ENCODE assay signal across 10 cellular contexts in genomic region chr13:98483636-98484288, GRCh38.
DNase-seq lines count a peak whose midpoint lies in the region; ATAC-seq, FAIRE-seq and TF ChIP-seq lines count a peak whose summit lies in the region.
"Had no signal": no experiment of that assay in that cellular context is flagged by ENCODE, and none has a peak within 500 bp of the region (broad histone marks: within the 10 kb centered on the region; RNA-seq: fewer than 3 reads in every experiment).

No MANE protein-coding gene starts in this region.

- H3K36me3 ChIP-seq in GM12878 (ENCODE audit: control insufficient read depth in 2 of 2, insufficient read depth in 2 of 2, low read length in 1 of 2) (peaks cover 0 to 2% of the 10 kb centered on the region in 2 experiments; a peak in 2 of 4 replicates), suprapubic skin (peaks cover 8% of the 10 kb centered on the region)

- H3K27ac ChIP-seq in GM12878 (ENCODE audit: control insufficient read depth, insufficient read depth) (peak overlapping the region; percentile 79; the same call in 1 of the 2 replicates), suprapubic skin (peak overlapping the region; percentile 88)

- no peak for ATAC-seq in activated CD4-positive, alpha-beta T cell treated with anti-CD3 and anti-CD28 coated beads for 36 hours
- ATAC-seq in GM12878 (no peak), left lobe of liver (peak; percentile 48), GM18907 (IDR thresholded peaks at IDR 0.05; ENCODE audit: unreplicated experiment) (no peak), GM19452 (IDR thresholded peaks at IDR 0.05; ENCODE audit: unreplicated experiment) (no peak)

- peaks cover 69% of the 10 kb centered on the region for H3K79me2 ChIP-seq in GM12878 (ENCODE audit: control insufficient read depth, insufficient read depth, low read length)

- intact Hi-C loops in activated CD4-positive, alpha-beta T cell treated with anti-CD3 and anti-CD28 coated beads for 36 hours (cut with DNase I, micrococcal nuclease): no loop called here
- intact Hi-C loops in GM12878 (cut with micrococcal nuclease; ENCODE audit: unreplicated experiment): no loop called here

- FAIRE-seq in GM12878 (lab: Jason Lieb, UNC): no peak

- 90% methylated on average over 13 of the region's 13 CpGs for WGBS in GM12878 (ENCODE audit: insufficient coverage, insufficient replicate concordance, low lambda C conversion rate, missing lambda C conversion rate)
- WGBS in suprapubic skin: 62% methylated on average over 13 of the region's 13 CpGs

- H3K4me3 Mint-ChIP-seq in activated CD4-positive, alpha-beta T cell treated with anti-CD3 and anti-CD28 coated beads for 36 hours: no peak overlapping the region

- no peak overlapping the region for H2AFZ ChIP-seq in GM12878 (ENCODE audit: control insufficient read depth, low read depth, low read length)

- H3K36me3 Mint-ChIP-seq in activated CD4-positive, alpha-beta T cell treated with anti-CD3 and anti-CD28 coated beads for 36 hours (ENCODE audit: low read depth): peaks cover 17% of the 10 kb centered on the region

- TF ChIP-seq POLR2A in GM12878 (IDR thresholded peaks at IDR 0.05; ENCODE audit: low read depth, low read length) (no peak), suprapubic skin (IDR thresholded peaks at IDR 0.05) (no peak)

- H3K4me1 ChIP-seq in GM12878 (ENCODE audit: control insufficient read depth, insufficient read depth, low read length): peaks cover 75% of the 10 kb centered on the region
- peaks cover 81% of the 10 kb centered on the region for H3K4me1 ChIP-seq in suprapubic skin

- CTCF ChIA-PET in activated CD4-positive, alpha-beta T cell treated with anti-CD3 and anti-CD28 coated beads for 36 hours (lab: Charles Lee): interaction anchor here (0.7 to 1.8 kb wide), 5 partner anchors 17 to 189 kb away, joined by 3 to 11 read pairs (median 5); no protein-coding TSS in a partner anchor
- CTCF ChIA-PET in GM12878 (lab: Yijun Ruan, JAX): interaction anchor here (1.3 to 4.8 kb wide), 10 partner anchors 21 to 190 kb away, joined by 3 to 56 read pairs (median 7); no protein-coding TSS in a partner anchor

- H3K27me3 Mint-ChIP-seq in activated CD4-positive, alpha-beta T cell treated with anti-CD3 and anti-CD28 coated beads for 36 hours: no peaks in the 10 kb centered on the region

- H3K27me3 ChIP-seq in GM12878 (replicated peaks in 1 of 2; ENCODE audit: control insufficient read depth in 2 of 2, insufficient read depth in 2 of 2, low read length in 1 of 2) (no peaks in the 10 kb centered on the region), suprapubic skin (no peaks in the 10 kb centered on the region)

- in situ Hi-C loops in GM12878 (cut with MboI): no loop called here

- peaks cover 89% of the 10 kb centered on the region for H3K4me1 Mint-ChIP-seq in activated CD4-positive, alpha-beta T cell treated with anti-CD3 and anti-CD28 coated beads for 36 hours

- H3K9ac ChIP-seq in GM12878 (ENCODE audit: control insufficient read depth, insufficient read depth, low read length): no peak overlapping the region

- no peak for TF ChIP-seq CTCF in GM12878 (IDR thresholded peaks at IDR 0.05 in 2 of 3, conservative IDR thresholded peaks at IDR 0.05 in 1 of 3; ENCODE audit: control insufficient read depth in 2 of 3, extremely low read depth in 1 of 3, insufficient read depth in 1 of 3, low read depth in 3 of 3, low read length in 3 of 3)
- TF ChIP-seq CTCF in suprapubic skin (IDR thresholded peaks at IDR 0.05): no peak

- POLR2A ChIA-PET in activated CD4-positive, alpha-beta T cell treated with anti-CD3 and anti-CD28 coated beads for 36 hours (lab: Charles Lee): interaction anchor here (1.8 kb wide), 1 partner anchor 7 kb away, joined by 5 read pairs; no protein-coding TSS in a partner anchor
- POLR2A ChIA-PET in GM12878 (lab: Charles Lee): interaction anchor here (0.5 to 1.3 kb wide), 2 partner anchors 22 to 84 kb away, joined by 4 to 10 read pairs; no protein-coding TSS in a partner anchor

- no peaks in the 10 kb centered on the region; the same call in 1 of the 2 replicates for H4K20me1 ChIP-seq in GM12878 (ENCODE audit: control insufficient read depth, insufficient read depth)

- peak overlapping the region; percentile 7 for H3K27ac Mint-ChIP-seq in activated CD4-positive, alpha-beta T cell treated with anti-CD3 and anti-CD28 coated beads for 36 hours

- RAD21 ChIA-PET in GM12878 (lab: Charles Lee; ENCODE audit: unreplicated experiment): interaction anchor here (0.8 to 6.0 kb wide), 12 partner anchors 8 to 169 kb away, joined by 3 to 40 read pairs (median 4); no protein-coding TSS in a partner anchor

- no peak overlapping the region for H3K4me2 ChIP-seq in GM12878 (ENCODE audit: control insufficient read depth, insufficient read depth)

- BruUV-seq in GM12878 (replicated peaks; lab: Mats Ljungman, UMichigan): no TSS peak

- DNase-seq in activated CD4-positive, alpha-beta T cell treated with anti-CD3 and anti-CD28 coated beads for 36 hours: no peak
- no peak for DNase-seq in activated CD4-positive, alpha-beta T cell treated with anti-CD3 and anti-CD28 coated beads for 48 hours
- DNase-seq in GM12878 (ENCODE audit: low read depth, low spot score) (no peak), left lobe of liver (ENCODE audit: low spot score) (no peak), suprapubic skin (ENCODE audit: low spot score in 2 of 2) (peak in 1 of 2 donors; percentile 57), NCI-H345 treated with DMSO at 0.1 percent for 48 hours (lab: John Stamatoyannopoulos, UW; ENCODE audit: unreplicated experiment) (no peak)
- DNase-seq: cerebellar nuclear complex, KG1 had no signal

- H3K4me3 ChIP-seq in GM12878 (no peak overlapping the region), suprapubic skin (peak overlapping the region; percentile 2)

- no peaks in the 10 kb centered on the region for H3K9me3 Mint-ChIP-seq in activated CD4-positive, alpha-beta T cell treated with anti-CD3 and anti-CD28 coated beads for 36 hours (ENCODE audit: low read depth)

- TF ChIP-seq RAD21 in GM12878 (IDR thresholded peaks at IDR 0.05; ENCODE audit: insufficient read depth, low read depth, low read length): no peak

- SMC1A ChIA-PET in GM12878 (lab: Charles Lee; ENCODE audit: uncharacterized antibody, unreplicated experiment): interaction anchor here (1.0 to 7.2 kb wide), 17 partner anchors 11 to 170 kb away, joined by 3 to 38 read pairs (median 4); no protein-coding TSS in a partner anchor

- TF ChIP-seq EP300 in GM12878 (IDR thresholded peaks at IDR 0.05; ENCODE audit: borderline replicate concordance in 1 of 2, control insufficient read depth in 1 of 2, low read depth in 2 of 2, low read length in 2 of 2): no peak
- no peak for TF ChIP-seq EP300 in suprapubic skin (IDR thresholded peaks at IDR 0.05)

- H3K9me3 ChIP-seq in GM12878 (replicated peaks; ENCODE audit: control insufficient read depth, insufficient read depth, low read length): no peaks in the 10 kb centered on the region
- H3K9me3 ChIP-seq in suprapubic skin: no peaks in the 10 kb centered on the region

TF ChIP-seq in GM12878, 131 proteins besides CTCF, POLR2A, EP300 and RAD21:
- TF ChIP-seq GABPA (IDR thresholded peaks at IDR 0.05; ENCODE audit: low read depth) (no peak), IRF3 (IDR thresholded peaks at IDR 0.05) (no peak), HDAC6 (IDR thresholded peaks at IDR 0.05; ENCODE audit: unreplicated experiment) (no peak), IRF4 (IDR thresholded peaks at IDR 0.05; ENCODE audit: low read depth, low read length) (no peak), SMARCA5 (IDR thresholded peaks at IDR 0.05) (no peak), ELK1 (IDR thresholded peaks at IDR 0.05; ENCODE audit: low read depth, low read length) (no peak), BHLHE40 (IDR thresholded peaks at IDR 0.05; ENCODE audit: borderline replicate concordance in 1 of 2, low read depth in 2 of 2, low read length in 1 of 2) (no peak), E2F8 (IDR thresholded peaks at IDR 0.05; ENCODE audit: low read depth, partially characterized antibody) (no peak), ZNF274 (IDR thresholded peaks at IDR 0.05; ENCODE audit: insufficient read depth, insufficient read length) (no peak)
TF ChIP-seq in GM12878: peak in this region for 0.
